7 cellular contexts compared by ENCODE assay signal in genomic region chr19:38375748-38376147, GRCh38. TPM values are rescaled to one million over a fixed set of nuclear protein-coding genes. Genes with fewer than 3 reads are reported as not detected.
DNase-seq lines count a peak whose midpoint lies in the region.
"Had no signal": no experiment of that assay in that cellular context is flagged by ENCODE, and none has a peak within 500 bp of the region (broad histone marks: within the 10 kb centered on the region; RNA-seq: fewer than 3 reads in every experiment).

No MANE protein-coding gene starts in this region.

- H4K20me1 ChIP-seq in Karpas-422 (ENCODE audit: insufficient read depth, low read depth, low read length) = peaks cover 6% of the 10 kb centered on the region; the same call in 1 of the 2 replicates

- H3K4me2 ChIP-seq in Karpas-422 (ENCODE audit: low read depth, low read length, poor library complexity, severe bottlenecking) = peak overlapping the region; percentile 90

- no peaks in the 10 kb centered on the region for H3K9me3 ChIP-seq in Karpas-422 (ENCODE audit: low read length)
- no peaks in the 10 kb centered on the region for H3K9me3 ChIP-seq in effector memory CD4-positive, alpha-beta T cell (ENCODE audit: control insufficient read depth, low read length)

- no peak for DNase-seq in Karpas-422
- no peak for DNase-seq in effector memory CD4-positive, alpha-beta T cell
- no peak for DNase-seq in GF-D8 (lab: John Stamatoyannopoulos, UW)
- no peak for DNase-seq in SIG-M5 treated with dmso at 0.1 percent for 504 hours (lab: John Stamatoyannopoulos, UW; ENCODE audit: unreplicated experiment)
- DNase-seq in GM19238 (ENCODE audit: insufficient read length, low spot score) = no peak
- DNase-seq: NCI-H774 had no signal

- H3K27ac ChIP-seq in Karpas-422 (ENCODE audit: low read length) (0 out of 2 replicates have a peak overlapping the region, but pooled peaks have one; percentile 14), rectal smooth muscle tissue (ENCODE audit: low read depth, low read length) (no peak overlapping the region)
- H3K27ac ChIP-seq in effector memory CD4-positive, alpha-beta T cell (ENCODE audit: insufficient read depth, low read length, poor library complexity, severe bottlenecking) = no peak overlapping the region

- peaks cover 33% of the 10 kb centered on the region for H3K79me2 ChIP-seq in Karpas-422 (ENCODE audit: low read length)

- H3K4me3 ChIP-seq in Karpas-422 (ENCODE audit: low read length) (peak overlapping the region; percentile 85), rectal smooth muscle tissue (ENCODE audit: low read length) (peak overlapping the region; percentile 97)
- peak overlapping the region; percentile 86 for H3K4me3 ChIP-seq in effector memory CD4-positive, alpha-beta T cell (ENCODE audit: insufficient read depth, low read depth, low read length, poor library complexity, severe bottlenecking)

- H3K9ac ChIP-seq in Karpas-422 (ENCODE audit: low read length) = peak overlapping the region; percentile 85
- H3K9ac ChIP-seq in rectal smooth muscle tissue (ENCODE audit: low read length) = no peak overlapping the region

- H3K27me3 ChIP-seq in Karpas-422 (ENCODE audit: low read length) (no peaks in the 10 kb centered on the region), rectal smooth muscle tissue (ENCODE audit: control insufficient read depth, insufficient read depth, low read length) (no peaks in the 10 kb centered on the region)
- H3K27me3 ChIP-seq in effector memory CD4-positive, alpha-beta T cell (replicated peaks; ENCODE audit: control insufficient read depth, insufficient read depth, low read length, poor library complexity, severe bottlenecking) = no peaks in the 10 kb centered on the region

- no peaks in the 10 kb centered on the region for H3K9me2 ChIP-seq in Karpas-422 (replicated peaks; ENCODE audit: insufficient read depth, low read length)

- H3K4me1 ChIP-seq in Karpas-422 (ENCODE audit: low read length) (peaks cover 19% of the 10 kb centered on the region), rectal smooth muscle tissue (ENCODE audit: control insufficient read depth, insufficient read depth, low read length) (peaks cover 14% of the 10 kb centered on the region)
- H3K4me1 ChIP-seq in effector memory CD4-positive, alpha-beta T cell (ENCODE audit: control insufficient read depth, insufficient read depth, low read length, poor library complexity, severe bottlenecking) = peaks cover 12% of the 10 kb centered on the region

- H2AFZ ChIP-seq in Karpas-422 (ENCODE audit: low read length) = no peak overlapping the region

- H3K36me3 ChIP-seq in Karpas-422 (ENCODE audit: insufficient read depth, low read length) = peaks cover 4% of the 10 kb centered on the region; the same call in 1 of the 2 replicates
- H3K36me3 ChIP-seq in effector memory CD4-positive, alpha-beta T cell (ENCODE audit: control insufficient read depth, insufficient read depth, low read length) = peaks cover 26% of the 10 kb centered on the region
- H3K36me3 ChIP-seq in rectal smooth muscle tissue (ENCODE audit: control insufficient read depth, insufficient read depth, low read length) = peaks cover 17% of the 10 kb centered on the region

RNA-seq across cellular contexts. Expression of gene PSMD8, which starts 1.4 kb away (rescaled TPM):
- 188 and 199 TPM in 2 replicates for total RNA-seq in Karpas-422 (2014; rRNA removed; shearing (Covaris generic); ENCODE audit: low replicate concordance)

RNA-seq across cellular contexts. Expression of gene GGN, which starts 12.1 kb away (rescaled TPM):
- total RNA-seq in Karpas-422 (2014; rRNA removed; shearing (Covaris generic); ENCODE audit: low replicate concordance) = not detected in 2 replicates

RNA-seq across cellular contexts. Expression of gene SPRED3, which starts 12.7 kb away (rescaled TPM):
- total RNA-seq in Karpas-422 (2014; rRNA removed; shearing (Covaris generic); ENCODE audit: low replicate concordance) = 0.07 and 0.11 TPM in 2 replicates

RNA-seq across cellular contexts. Expression of gene FAM98C, which starts 27.1 kb away (rescaled TPM):
- 12.8 and 21.4 TPM in 2 replicates for total RNA-seq in Karpas-422 (2014; rRNA removed; shearing (Covaris generic); ENCODE audit: low replicate concordance)

RNA-seq across cellular contexts. Expression of gene CATSPERG, which starts 40.1 kb away (rescaled TPM):
- 4.3 and 14.6 TPM in 2 replicates for total RNA-seq in Karpas-422 (2014; rRNA removed; shearing (Covaris generic); ENCODE audit: low replicate concordance)
